Comparison of ENCODE assay signal across 8 cellular contexts in the genomic region with DNA sequence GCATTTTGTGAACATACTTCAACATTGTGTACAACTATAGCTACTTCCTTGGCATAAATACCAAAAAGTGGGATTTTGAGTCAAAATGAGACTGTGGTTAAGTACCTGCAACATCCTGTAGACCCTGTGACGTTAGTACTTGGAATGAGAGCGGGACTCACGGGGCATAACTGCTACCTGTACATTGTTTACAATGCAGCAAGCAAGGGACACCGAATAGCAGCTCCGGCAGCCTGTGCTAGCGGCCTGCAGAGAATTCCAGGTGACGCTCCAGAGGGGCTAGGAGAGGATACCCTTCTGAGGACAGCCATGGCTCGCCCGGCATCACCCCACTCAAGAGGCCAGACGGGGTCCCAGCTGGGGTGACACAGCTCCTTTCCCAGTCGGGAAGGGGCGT. TPM values are rescaled to one million over a fixed set of nuclear protein-coding genes. Genes with fewer than 3 reads are reported as not detected.
A peak's percentile ranks its signal among the peaks of the same experiment; 100 is the strongest.
DNase-seq lines count a peak whose midpoint lies in the region; ATAC-seq and TF ChIP-seq lines count a peak whose summit lies in the region.

No MANE protein-coding gene starts in this region.

- no peak for TF ChIP-seq EP300 in transverse colon (IDR thresholded peaks at IDR 0.05; ENCODE audit: low read depth)

- in situ Hi-C loops in GM23248 (cut with MboI) (no loop called here), transverse colon (cut with MboI; ENCODE audit: low pct_ligation_motif_present in 1 of 4, low pct_unique_long_range_greater_than_20kb in 1 of 4, low sequenced_read_pairs in 3 of 4) (no loop called here)

- peaks cover 9% of the 10 kb centered on the region; the same call in 1 of the 2 replicates for H3F3A ChIP-seq in GM23248 (ENCODE audit: insufficient read depth)

- H3K4me1 Mint-ChIP-seq in activated naive CD8-positive, alpha-beta T cell treated with anti-CD3 and anti-CD28 coated beads, Interleukin-2, amount 50 U/mL, for 24 hours: peaks cover 40% of the 10 kb centered on the region

- peak overlapping the region; percentile 76 for H3K27ac ChIP-seq in 22Rv1
- peak overlapping the region; percentile 83 for H3K27ac ChIP-seq in GM23248
- peak overlapping the region; percentile 77 to 78 for H3K27ac ChIP-seq in left lung
- peak overlapping the region; percentile 72 to 85 (median 83) for H3K27ac ChIP-seq in transverse colon

- no peaks in the 10 kb centered on the region for H3K9me2 ChIP-seq in GM23248 (ENCODE audit: insufficient read depth)

- 60 to 64% methylated on average over 12 of the region's 12 CpGs for WGBS in GM23248 (ENCODE audit: low coverage in 1 of 2, low lambda C conversion rate in 2 of 2, missing lambda C conversion rate in 2 of 2), 2 experiments
- 50 to 68% methylated on average over 1 to 12 of the region's 12 CpGs for WGBS in transverse colon (ENCODE audit: low coverage in 1 of 2), 2 donors

- no peak for TF ChIP-seq POLR2A in transverse colon (IDR thresholded peaks at IDR 0.05)

- peak overlapping the region; percentile 98 for H3K27ac Mint-ChIP-seq in activated naive CD8-positive, alpha-beta T cell treated with anti-CD3 and anti-CD28 coated beads, Interleukin-2, amount 50 U/mL, for 24 hours

- peaks cover 21% of the 10 kb centered on the region for H3K79me2 ChIP-seq in GM23248 (ENCODE audit: insufficient read depth)

- intact Hi-C loops in left lung (cut with DNase I): no loop called here
- intact Hi-C loops in transverse colon (cut with DNase I; ENCODE audit: low total_unique reads): no loop called here
- intact Hi-C loops in posterior vena cava (cut with DNase I): no loop called here

- peak overlapping the region; percentile 86 for H3K4me3 ChIP-seq in GM23248
- peak overlapping the region; percentile 51 to 57 for H3K4me3 ChIP-seq in left lung
- peak overlapping the region; percentile 35 to 63 (median 50) for H3K4me3 ChIP-seq in transverse colon

- H3K9me3 Mint-ChIP-seq in activated naive CD8-positive, alpha-beta T cell treated with anti-CD3 and anti-CD28 coated beads, Interleukin-2, amount 50 U/mL, for 24 hours: peaks cover 3% of the 10 kb centered on the region

- no peak for TF ChIP-seq CTCF in 22Rv1 (IDR thresholded peaks at IDR 0.05)
- no peak for TF ChIP-seq CTCF in left lung (IDR thresholded peaks at IDR 0.05)
- TF ChIP-seq CTCF in transverse colon (IDR thresholded peaks at IDR 0.05): no peak

- no peaks in the 10 kb centered on the region for H4K20me1 ChIP-seq in GM23248 (ENCODE audit: insufficient read depth)

- peak overlapping the region; percentile 80 for H3K4me2 ChIP-seq in GM23248 (ENCODE audit: unreplicated experiment)

- H3K9ac ChIP-seq in GM23248: peak overlapping the region; percentile 99

- H3K36me3 ChIP-seq in GM23248 (ENCODE audit: low read depth) (peaks cover 5% of the 10 kb centered on the region; the same call in 1 of the 2 replicates), left lung (peaks cover 0 to 9% of the 10 kb centered on the region in 2 donors), transverse colon (no peaks in the 10 kb centered on the region)

- H3K27me3 Mint-ChIP-seq in activated naive CD8-positive, alpha-beta T cell treated with anti-CD3 and anti-CD28 coated beads, Interleukin-2, amount 50 U/mL, for 24 hours: peaks cover 3% of the 10 kb centered on the region

- H3K36me3 Mint-ChIP-seq in activated naive CD8-positive, alpha-beta T cell treated with anti-CD3 and anti-CD28 coated beads, Interleukin-2, amount 50 U/mL, for 24 hours (ENCODE audit: low read depth): peaks cover 63% of the 10 kb centered on the region

- H3K27me3 ChIP-seq in GM23248 (replicated peaks; ENCODE audit: insufficient read depth) (no peaks in the 10 kb centered on the region), left lung (no peaks in the 10 kb centered on the region), transverse colon (no peaks in the 10 kb centered on the region)

- DNase-seq in GM23248: no peak
- no peak for DNase-seq in activated naive CD8-positive, alpha-beta T cell treated with anti-CD3 and anti-CD28 coated beads, Interleukin-2, amount 50 U/mL, for 24 hours
- DNase-seq in left lung: no peak
- DNase-seq in transverse colon: no peak
- DNase-seq in posterior vena cava (ENCODE audit: low spot score): no peak

- no peak for ATAC-seq in activated naive CD8-positive, alpha-beta T cell treated with anti-CD3 and anti-CD28 coated beads, Interleukin-2, amount 50 U/mL, for 24 hours
- ATAC-seq in left lung (peak; percentile 14), HG02588 (IDR thresholded peaks at IDR 0.05; ENCODE audit: unreplicated experiment) (no peak), HG02759 (IDR thresholded peaks at IDR 0.05; ENCODE audit: unreplicated experiment) (no peak)

- H3K9me3 ChIP-seq in GM23248 (ENCODE audit: low read depth) (no peaks in the 10 kb centered on the region), left lung (no peaks in the 10 kb centered on the region), transverse colon (no peaks in the 10 kb centered on the region)

- H3K4me1 ChIP-seq in GM23248 (ENCODE audit: insufficient read depth) (peaks cover 8% of the 10 kb centered on the region), left lung (peaks cover 0 to 5% of the 10 kb centered on the region in 2 donors), transverse colon (peaks cover 0 to 3% (median 0%) of the 10 kb centered on the region in 4 donors)

- H2AFZ ChIP-seq in GM23248: peak overlapping the region; percentile 68

- H3K4me3 Mint-ChIP-seq in activated naive CD8-positive, alpha-beta T cell treated with anti-CD3 and anti-CD28 coated beads, Interleukin-2, amount 50 U/mL, for 24 hours: peak overlapping the region; percentile 92

RNA-seq across cellular contexts. Expression of gene ZNF331, which starts 0.8 kb away (rescaled TPM):
- total RNA-seq in GM23248 (2014; rRNA removed; shearing (Covaris generic)): 12.0 and 13.9 TPM in 2 replicates
- 15.7 and 17.0 TPM in 2 replicates for polyA plus RNA-seq in GM23248 (2016; fragmentation: Nextera tagmentation; extraction: Ambion mirVana)
- 10 to 100 TPM; 20.1 to 23.9 TPM for total RNA-seq in left lung
- 10 to 100 TPM in 1 of 4 donors, 1 to 10 TPM in 3; 3.7 to 15.7 (median 5.8) TPM for total RNA-seq in transverse colon
- 10 to 100 TPM; 21.5 to 45.7 TPM for total RNA-seq in posterior vena cava
